8 cellular contexts compared by ENCODE assay signal in genomic region chr5:73564644-73565165, GRCh38. TPM values are rescaled to one million over a fixed set of nuclear protein-coding genes. Genes with fewer than 3 reads are reported as not detected.
DNase-seq lines count a peak whose midpoint lies in the region; ATAC-seq and TF ChIP-seq lines count a peak whose summit lies in the region.

No MANE protein-coding gene starts in this region.

- ATAC-seq in RWPE2 (ENCODE audit: low read depth) (peak; percentile 8), HG03460 (IDR thresholded peaks at IDR 0.05; ENCODE audit: unreplicated experiment) (no peak), esophagus mucosa (no peak)

- H3K4me3 Mint-ChIP-seq in CD14-positive monocyte (peak overlapping the region; percentile 91 to 99), H9 (peak overlapping the region; percentile 95 to 98)
- H3K4me3 Mint-ChIP-seq in dendritic cell treated with granulocyte-macrophage colony-stimulating factor and Interleukin-4, amounts not matched to agents 40 ng/mL and 50 ng/mL, for 4 days, result peak overlapping the region; percentile 95

- no peak for DNase-seq in CD14-positive monocyte (ENCODE audit: low spot score)
- no peak for DNase-seq in H9
- DNase-seq in RWPE2 (ENCODE audit: low spot score), result no peak
- no peak for DNase-seq in NCI-H524 treated with DMSO at 0.1 percent for 48 hours (lab: John Stamatoyannopoulos, UW)

- H3K9me3 Mint-ChIP-seq in CD14-positive monocyte (no peaks in the 10 kb centered on the region), H9 (no peaks in the 10 kb centered on the region)
- no peaks in the 10 kb centered on the region for H3K9me3 Mint-ChIP-seq in dendritic cell treated with granulocyte-macrophage colony-stimulating factor and Interleukin-4, amounts not matched to agents 40 ng/mL and 50 ng/mL, for 4 days

- H4K5ac ChIP-seq in H9 (ENCODE audit: insufficient read length, low read depth, low read length), result no peak overlapping the region

- no peak overlapping the region for H2BK12ac ChIP-seq in H9 (ENCODE audit: insufficient read length, low read depth, low read length)

- H3K9ac ChIP-seq in H9 (ENCODE audit: extremely low read depth, insufficient read length, low read length), result peak overlapping the region; percentile 76

- intact Hi-C loops in CD14-positive monocyte (cut with micrococcal nuclease), result loop anchor here (2.0 to 5.0 kb wide), 2 partner anchors 67 to 1202 kb away; partner anchors contain the start of genes BTF3 (in 1 of the 2), GFM2 (in 1 of the 2) and NSA2 (in 1 of the 2)
- intact Hi-C loops in dendritic cell treated with granulocyte-macrophage colony-stimulating factor and Interleukin-4, amounts not matched to agents 40 ng/mL and 50 ng/mL, for 4 days (cut with micrococcal nuclease), result loop anchor here (1.0 to 5.0 kb wide), 2 partner anchors 66 to 1203 kb away; partner anchors contain the start of genes BTF3, GFM2 and NSA2

- no peak overlapping the region for H4K91ac ChIP-seq in H9 (ENCODE audit: insufficient read length, low read depth, low read length)

- H3K27ac ChIP-seq in H9 (ENCODE audit: insufficient read length, low read depth, low read length) (no peak overlapping the region), RWPE2 (ENCODE audit: poor library complexity, severe bottlenecking) (peak overlapping the region; percentile 63)

- no peaks in the 10 kb centered on the region for H3K9me3 ChIP-seq in H9 (ENCODE audit: control insufficient read depth, low read depth, low read length)
- H3K9me3 ChIP-seq in RWPE2 (ENCODE audit: severe bottlenecking), result no peaks in the 10 kb centered on the region
- no peaks in the 10 kb centered on the region for H3K9me3 ChIP-seq in mononuclear cell (ENCODE audit: low read depth, low read length)

- no peak overlapping the region for H2AK5ac ChIP-seq in H9 (ENCODE audit: insufficient read length, low read length)

- H2AFZ ChIP-seq in H9 (ENCODE audit: low read length), result no peak overlapping the region

- H3K4ac ChIP-seq in H9 (ENCODE audit: low read depth, low read length), result no peak overlapping the region

- peaks cover 30 to 31% of the 10 kb centered on the region in 2 donors for H3K36me3 Mint-ChIP-seq in CD14-positive monocyte
- H3K36me3 Mint-ChIP-seq in H9 (ENCODE audit: insufficient read depth in 1 of 3, low read depth in 3 of 3), result peaks cover 4 to 24% (median 24%) of the 10 kb centered on the region in 3 experiments; a peak in 6 of 7 replicates
- peaks cover 43% of the 10 kb centered on the region for H3K36me3 Mint-ChIP-seq in dendritic cell treated with granulocyte-macrophage colony-stimulating factor and Interleukin-4, amounts not matched to agents 40 ng/mL and 50 ng/mL, for 4 days (ENCODE audit: low read depth)

- peak overlapping the region; percentile 98 to 100 (median 99) for H3K27ac Mint-ChIP-seq in CD14-positive monocyte
- peak overlapping the region in 2 of 3 experiments; percentile 98 to 100; a peak in 5 of 7 replicates for H3K27ac Mint-ChIP-seq in H9
- peak overlapping the region; percentile 96 for H3K27ac Mint-ChIP-seq in dendritic cell treated with granulocyte-macrophage colony-stimulating factor and Interleukin-4, amounts not matched to agents 40 ng/mL and 50 ng/mL, for 4 days

- H2BK120ac ChIP-seq in H9 (ENCODE audit: low read depth, low read length, poor library complexity, severe bottlenecking), result no peak overlapping the region

- H3K79me1 ChIP-seq in H9 (ENCODE audit: insufficient read depth, low read depth, low read length, poor library complexity, severe bottlenecking), result no peaks in the 10 kb centered on the region

- WGBS in H9 (ENCODE audit: extremely low coverage, insufficient read length, low lambda C conversion rate), result no CpG with 5 or more reads among the region's 12 CpGs

- H3K23me2 ChIP-seq in H9 (ENCODE audit: insufficient read length, low read depth, low read length, poor library complexity, severe bottlenecking), result peaks cover 4% of the 10 kb centered on the region

- no peaks in the 10 kb centered on the region for H4K20me1 ChIP-seq in H9 (ENCODE audit: control insufficient read depth, insufficient read depth, insufficient read length)

- no peak overlapping the region for H3K56ac ChIP-seq in H9 (ENCODE audit: insufficient read length, low read depth, low read length)

- peak overlapping the region; percentile 94 for H3K4me2 ChIP-seq in H9 (ENCODE audit: insufficient read depth, insufficient read length, low read length)

- H2BK20ac ChIP-seq in H9 (ENCODE audit: low read depth, low read length, poor library complexity, severe bottlenecking), result no peak overlapping the region

- H3K27me3 ChIP-seq in H9 (ENCODE audit: insufficient read depth, low read length), result no peaks in the 10 kb centered on the region
- H3K27me3 ChIP-seq in RWPE2 (ENCODE audit: insufficient read depth, poor library complexity, severe bottlenecking), result no peaks in the 10 kb centered on the region
- H3K27me3 ChIP-seq in mononuclear cell (ENCODE audit: insufficient read depth, low read length), result no peaks in the 10 kb centered on the region

- peaks cover 52% of the 10 kb centered on the region for H3K36me3 ChIP-seq in RWPE2 (ENCODE audit: low read depth)

- H2BK5ac ChIP-seq in H9 (ENCODE audit: insufficient read length, low read length), result no peak overlapping the region

- H3K4me1 Mint-ChIP-seq in CD14-positive monocyte (peaks cover 18% of the 10 kb centered on the region), H9 (peaks cover 12 to 15% of the 10 kb centered on the region in 2 experiments)
- peaks cover 16% of the 10 kb centered on the region for H3K4me1 Mint-ChIP-seq in dendritic cell treated with granulocyte-macrophage colony-stimulating factor and Interleukin-4, amounts not matched to agents 40 ng/mL and 50 ng/mL, for 4 days (ENCODE audit: low read depth)

- no peak overlapping the region for H2BK15ac ChIP-seq in H9 (ENCODE audit: low read depth, low read length)

- peaks cover 16% of the 10 kb centered on the region for H3K79me2 ChIP-seq in H9 (ENCODE audit: insufficient read depth, low read length)

- H3K18ac ChIP-seq in H9 (ENCODE audit: insufficient read length, low read depth, low read length), result no peak overlapping the region

- H3T11ph ChIP-seq in H9 (ENCODE audit: low read length), result no peak overlapping the region

- peaks cover 0 to 1% (median 0%) of the 10 kb centered on the region in 3 donors for H3K27me3 Mint-ChIP-seq in CD14-positive monocyte (ENCODE audit: low read depth in 3 of 3)
- H3K27me3 Mint-ChIP-seq in H9 (ENCODE audit: low read depth), result no peaks in the 10 kb centered on the region
- H3K27me3 Mint-ChIP-seq in dendritic cell treated with granulocyte-macrophage colony-stimulating factor and Interleukin-4, amounts not matched to agents 40 ng/mL and 50 ng/mL, for 4 days, result no peaks in the 10 kb centered on the region

- H3K14ac ChIP-seq in H9 (ENCODE audit: insufficient read depth, low read length), result no peak overlapping the region

- no peak for TF ChIP-seq CTCF in CD14-positive monocyte (IDR thresholded peaks at IDR 0.05)
- TF ChIP-seq CTCF in H9 (conservative IDR thresholded peaks at IDR 0.05), result no peak
- TF ChIP-seq CTCF in RWPE2 (IDR thresholded peaks at IDR 0.05; ENCODE audit: poor library complexity, severe bottlenecking), result no peak

- H3K23ac ChIP-seq in H9 (ENCODE audit: insufficient read length, low read depth, low read length), result no peak overlapping the region

- H3K4me3 ChIP-seq in RWPE2 (ENCODE audit: severe bottlenecking) (peak overlapping the region; percentile 72), mononuclear cell (ENCODE audit: low read length) (peak overlapping the region; percentile 82)

- H3K4me1 ChIP-seq in H9 (ENCODE audit: insufficient read depth, low read length), result no peaks in the 10 kb centered on the region
- peaks cover 12% of the 10 kb centered on the region for H3K4me1 ChIP-seq in RWPE2 (ENCODE audit: insufficient read depth, poor library complexity, severe bottlenecking)
- peaks cover 20% of the 10 kb centered on the region for H3K4me1 ChIP-seq in mononuclear cell (ENCODE audit: insufficient read depth, low read length)

- no peak overlapping the region for H4K8ac ChIP-seq in H9 (replicated peaks; ENCODE audit: insufficient read length, low read depth, low read length)

RNA-seq across cellular contexts. Expression of gene ANKRA2, which starts 0.7 kb away (rescaled TPM):
- 10 to 100 TPM; 13.4 to 14.9 TPM for polyA plus RNA-seq in CD14-positive monocyte
- total RNA-seq in H9 (2021), result 6.6 and 8.9 TPM in 2 replicates
- 39.0 TPM for total RNA-seq in mononuclear cell
- total RNA-seq in esophagus mucosa, result 12.9 TPM

RNA-seq across cellular contexts. Expression of gene UTP15, which starts 0.8 kb away (rescaled TPM):
- 1 to 10 TPM; 2.8 TPM for polyA plus RNA-seq in CD14-positive monocyte
- total RNA-seq in H9 (2021), result 43.5 TPM in 2 replicates
- total RNA-seq in mononuclear cell, result 88.5 TPM
- 16.9 TPM for total RNA-seq in esophagus mucosa
